Comparison of ENCODE assay signal across 22 cellular contexts in the genomic region with DNA sequence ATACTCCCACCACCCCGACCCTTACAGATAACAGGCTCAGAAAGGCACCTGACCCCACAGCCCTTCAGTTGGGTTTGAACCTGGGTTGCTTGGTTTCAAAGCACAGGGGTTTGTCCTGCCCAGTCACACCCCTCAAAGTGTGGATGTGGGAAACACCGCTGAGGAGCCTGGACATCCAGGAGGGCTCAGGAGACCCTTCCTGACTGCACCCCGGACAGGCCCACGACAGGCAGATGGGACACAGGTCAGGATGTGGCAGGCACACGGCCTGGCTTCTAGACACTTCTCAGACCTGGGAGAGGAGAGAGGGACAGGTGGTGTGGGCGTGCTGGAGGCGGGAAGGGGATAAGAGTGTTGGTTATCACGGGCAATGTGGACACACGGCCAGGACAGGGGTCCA.
"Had no signal": no experiment of that assay in that cellular context is flagged by ENCODE, and none has a peak within 500 bp of the region (broad histone marks: within the 10 kb centered on the region; RNA-seq: fewer than 3 reads in every experiment).

No MANE protein-coding gene starts in this region.

- H3K27ac ChIP-seq: sigmoid colon, testis had no signal

- H3K4me1 ChIP-seq: sigmoid colon, testis had no signal

- H3K4me3 Mint-ChIP-seq: brain; effector memory CD8-positive, alpha-beta T cell; memory B cell; nephron had no signal

- ATAC-seq: activated naive CD4-positive, alpha-beta T cell treated with anti-CD3 and anti-CD28 coated beads, Interleukin-2, amount 50 U/mL, for 72 hours; effector memory CD8-positive, alpha-beta T cell; esophagus mucosa had no signal

- FAIRE-seq: endothelial cell of umbilical vein, frontal cortex had no signal

- H3K27ac Mint-ChIP-seq: activated naive CD4-positive, alpha-beta T cell treated with anti-CD3 and anti-CD28 coated beads, Interleukin-2, amount 50 U/mL, for 72 hours; brain; effector memory CD8-positive, alpha-beta T cell; memory B cell; nephron had no signal

- H3K4me1 Mint-ChIP-seq: memory B cell, nephron had no signal

- H3K27me3 Mint-ChIP-seq: memory B cell had no signal

- H3K9me3 Mint-ChIP-seq: activated naive CD4-positive, alpha-beta T cell treated with anti-CD3 and anti-CD28 coated beads, Interleukin-2, amount 50 U/mL, for 72 hours; effector memory CD8-positive, alpha-beta T cell; memory B cell; nephron had no signal

- H3K36me3 ChIP-seq: sigmoid colon had no signal

- H3K27me3 ChIP-seq: testis had no signal

- DNase-seq: activated CD4-positive, alpha-beta T cell treated with anti-CD3 and anti-CD28 coated beads for 1 hour; activated CD4-positive, alpha-beta T cell treated with anti-CD3 and anti-CD28 coated beads, Interleukin-2, amount 50 U/mL, for 1 hour; activated T-cell treated with anti-CD3 and anti-CD28 coated beads, Interleukin-2, amount 50 U/mL, for 48 hours; aorta; effector memory CD8-positive, alpha-beta T cell; glutamatergic neuron; hippocampal formation; nucleus accumbens; sigmoid colon; stimulated activated CD4-positive, alpha-beta T cell treated with anti-CD3 and anti-CD28 coated beads, Interleukin-2, amount 100 ng/mL, for 48 hours; stimulated activated naive CD4-positive, alpha-beta T cell; T-helper 9 cell; testis; trophoblast cell had no signal

- H3K36me3 Mint-ChIP-seq: activated naive CD4-positive, alpha-beta T cell treated with anti-CD3 and anti-CD28 coated beads, Interleukin-2, amount 50 U/mL, for 72 hours; brain; memory B cell had no signal

- H3K4me3 ChIP-seq: dorsolateral prefrontal cortex, sigmoid colon, testis had no signal
